Comparison of ENCODE assay signal across 15 cellular contexts in genomic region chr20:25084616-25085187, GRCh38. TPM values are rescaled to one million over a fixed set of nuclear protein-coding genes. Genes with fewer than 3 reads are reported as not detected.
DNase-seq lines count a peak whose midpoint lies in the region; TF ChIP-seq lines count a peak whose summit lies in the region.
"Had no signal": no experiment of that assay in that cellular context is flagged by ENCODE, and none has a peak within 500 bp of the region (broad histone marks: within the 10 kb centered on the region; RNA-seq: fewer than 3 reads in every experiment).

No MANE protein-coding gene starts in this region.

- peak overlapping the region; percentile 49 for H3K4me3 ChIP-seq in HUES6 (ENCODE audit: low read depth, low read length)
- H3K4me3 ChIP-seq in ectodermal cell (ENCODE audit: insufficient read depth, low read depth, low read length) = peak overlapping the region; percentile 4
- no peak overlapping the region for H3K4me3 ChIP-seq in testis
- no peak overlapping the region for H3K4me3 ChIP-seq in prostate gland
- H3K4me3 ChIP-seq: transverse colon had no signal

- WGBS in ectodermal cell, 2 experiments = 2 to 4% methylated on average over 37 of the region's 37 CpGs
- WGBS in testis, 2 donors = 1 to 5% methylated on average over 21 to 37 of the region's 37 CpGs
- WGBS in prostate gland = 4% methylated on average over 36 of the region's 37 CpGs

- intact Hi-C loops in posterior vena cava (cut with DNase I) (loop anchor here in 1 of 2 donors (10.0 kb wide), 1 partner anchor 330 kb away; no protein-coding TSS in a partner anchor), testis (cut with DNase I; ENCODE audit: low total_unique reads) (no loop called here), prostate gland (cut with DNase I) (no loop called here)

- H3K4me1 ChIP-seq in HUES6 (ENCODE audit: control insufficient read depth, insufficient read depth, low read length) = peaks cover 7% of the 10 kb centered on the region
- H3K4me1 ChIP-seq in ectodermal cell (ENCODE audit: control insufficient read depth, insufficient read depth, low read length) = peaks cover 25% of the 10 kb centered on the region
- peaks cover 11% of the 10 kb centered on the region for H3K4me1 ChIP-seq in testis
- peaks cover 11% of the 10 kb centered on the region for H3K4me1 ChIP-seq in prostate gland (replicated peaks)

- DNase-seq in NCI-H524 (lab: John Stamatoyannopoulos, UW) = peak; percentile 49 to 64
- no peak for DNase-seq in NCI-H524 treated with DMSO at 0.1 percent for 48 hours (lab: John Stamatoyannopoulos, UW)
- peak; percentile 66 for DNase-seq in posterior vena cava (ENCODE audit: low spot score)
- no peak for DNase-seq in testis
- no peak for DNase-seq in cerebellum (ENCODE audit: low spot score)
- no peak for DNase-seq in prostate gland (ENCODE audit: low spot score)
- DNase-seq: activated CD4-positive, alpha-beta T cell treated with anti-CD3 and anti-CD28 coated beads, Interleukin-2, amount 10 ng/mL, durations not matched to agents 7 days and 5 days; activated naive CD4-positive, alpha-beta T cell treated with anti-CD3 and anti-CD28 coated beads, Interleukin-2, amount 10 ng/mL, durations not matched to agents 7 days and 5 days; Kasumi-1; NCI-H1930; transverse colon had no signal

- H3K9me3 ChIP-seq in HUES6 (ENCODE audit: control insufficient read depth, insufficient read depth, low read depth, low read length) = no peaks in the 10 kb centered on the region
- no peaks in the 10 kb centered on the region for H3K9me3 ChIP-seq in ectodermal cell (ENCODE audit: control insufficient read depth, low read length)
- H3K9me3 ChIP-seq in testis = no peaks in the 10 kb centered on the region
- H3K9me3 ChIP-seq in prostate gland = no peaks in the 10 kb centered on the region
- H3K9me3 ChIP-seq: transverse colon had no signal

- H3K27me3 ChIP-seq in HUES6 (ENCODE audit: control insufficient read depth, insufficient read depth, low read length) (peaks cover 99% of the 10 kb centered on the region), ectodermal cell (ENCODE audit: control insufficient read depth, insufficient read depth, low read length, poor library complexity, severe bottlenecking) (peaks cover 87% of the 10 kb centered on the region), testis (no peaks in the 10 kb centered on the region), prostate gland (replicated peaks; ENCODE audit: insufficient read depth) (peaks cover 43% of the 10 kb centered on the region)

- TF ChIP-seq CTCF in testis (IDR thresholded peaks at IDR 0.05) (no peak), prostate gland (IDR thresholded peaks at IDR 0.05) (no peak)

- H3K27ac ChIP-seq in HUES6 (ENCODE audit: low read depth, low read length) = no peak overlapping the region
- H3K27ac ChIP-seq in ectodermal cell (ENCODE audit: insufficient read depth, low read depth, low read length, poor library complexity, severe bottlenecking) = no peak overlapping the region
- no peak overlapping the region for H3K27ac ChIP-seq in testis
- H3K27ac ChIP-seq in prostate gland = no peak overlapping the region
- H3K27ac ChIP-seq: transverse colon had no signal

- no peaks in the 10 kb centered on the region for H3K36me3 ChIP-seq in HUES6 (ENCODE audit: control insufficient read depth, insufficient read depth, low read length)
- H3K36me3 ChIP-seq in ectodermal cell (ENCODE audit: control insufficient read depth, insufficient read depth, low read length) = no peaks in the 10 kb centered on the region
- H3K36me3 ChIP-seq in testis (ENCODE audit: low read depth, missing control alignments) = no peaks in the 10 kb centered on the region
- no peaks in the 10 kb centered on the region for H3K36me3 ChIP-seq in prostate gland
- H3K36me3 ChIP-seq: transverse colon had no signal

- TF ChIP-seq POLR2A in testis (IDR thresholded peaks at IDR 0.05) = no peak
- TF ChIP-seq POLR2A in prostate gland (IDR thresholded peaks at IDR 0.05) = no peak

- no peak overlapping the region for H3K9ac ChIP-seq in HUES6 (ENCODE audit: low read length)

RNA-seq across cellular contexts. Expression of gene VSX1, which starts 2.8 kb away (rescaled TPM):
- polyA plus RNA-seq in ectodermal cell (2013, experiment 1 of 4) = not detected
- polyA plus RNA-seq in ectodermal cell (2013, experiment 2 of 4) = 0.12 TPM
- 0.27 TPM for polyA plus RNA-seq in ectodermal cell (2013, experiment 3 of 4)
- 0.24 TPM for polyA plus RNA-seq in ectodermal cell (2013, experiment 4 of 4)
- not detected for total RNA-seq in posterior vena cava
- under 1 TPM; 0.16 to 0.37 TPM for total RNA-seq in testis
- 0.38 TPM for polyA plus RNA-seq in testis (ENCODE audit: insufficient read depth, low read depth, low replicate concordance)
- total RNA-seq in cerebellum = 0.18 TPM
- not detected for total RNA-seq in prostate gland
- total RNA-seq: activated CD4-positive, alpha-beta T cell treated with anti-CD3 and anti-CD28 coated beads, Interleukin-2, amount 10 ng/mL, durations not matched to agents 7 days and 5 days; fibroblast of lung had no signal
- polyA plus RNA-seq: fibroblast of lung, keratinocyte had no signal

RNA-seq across cellular contexts. Expression of gene ACSS1, which starts 26.8 kb away (rescaled TPM):
- 0.48 TPM for polyA plus RNA-seq in ectodermal cell (2013, experiment 1 of 4)
- 0.52 TPM for polyA plus RNA-seq in ectodermal cell (2013, experiment 2 of 4)
- 0.48 TPM for polyA plus RNA-seq in ectodermal cell (2013, experiment 3 of 4)
- 0.49 TPM for polyA plus RNA-seq in ectodermal cell (2013, experiment 4 of 4)
- total RNA-seq in posterior vena cava (10 to 100 TPM; 11.6 to 12.2 TPM), testis (100 to 1,000 TPM; 162 to 184 TPM), cerebellum (13.5 TPM), prostate gland (100 to 1,000 TPM; 111 to 170 TPM)
- polyA plus RNA-seq in testis (ENCODE audit: insufficient read depth, low read depth, low replicate concordance) = 61.5 TPM

Comparison
In these comparisons a context has a peak if more than half of its experiments do, and no peak if none do; other contexts are left out.
1. DNase-seq: peak in NCI-H524 (2 of 2) and posterior vena cava (single experiment); none in NCI-H524 treated with DMSO at 0.1 percent for 48 hours (single experiment), testis (single experiment), cerebellum (single experiment) and prostate gland (single experiment).
2. H3K4me3 ChIP-seq: peak in HUES6 (single experiment) and ectodermal cell (single experiment); none in testis (0 of 2) and prostate gland (0 of 2).